In genomic region chr17:7183433-7184090, GRCh38 we compare ENCODE assay signal across 2 cellular contexts.
TF ChIP-seq lines count a peak whose summit lies in the region.

No MANE protein-coding gene starts in this region.

TF ChIP-seq in WTC11, 78 proteins besides CTCF, POLR2A, EP300 and RAD21 (continued from another document):
- TF ChIP-seq, protein P1, sequence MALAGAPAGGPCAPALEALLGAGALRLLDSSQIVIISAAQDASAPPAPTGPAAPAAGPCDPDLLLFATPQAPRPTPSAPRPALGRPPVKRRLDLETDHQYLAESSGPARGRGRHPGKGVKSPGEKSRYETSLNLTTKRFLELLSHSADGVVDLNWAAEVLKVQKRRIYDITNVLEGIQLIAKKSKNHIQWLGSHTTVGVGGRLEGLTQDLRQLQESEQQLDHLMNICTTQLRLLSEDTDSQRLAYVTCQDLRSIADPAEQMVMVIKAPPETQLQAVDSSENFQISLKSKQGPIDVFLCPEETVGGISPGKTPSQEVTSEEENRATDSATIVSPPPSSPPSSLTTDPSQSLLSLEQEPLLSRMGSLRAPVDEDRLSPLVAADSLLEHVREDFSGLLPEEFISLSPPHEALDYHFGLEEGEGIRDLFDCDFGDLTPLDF (CRISPR knock-in tag; IDR thresholded peaks at IDR 0.05) = no peak
- TF ChIP-seq GRHL2 (CRISPR knock-in tag; IDR thresholded peaks at IDR 0.05; ENCODE audit: insufficient replicate concordance, severe bottlenecking) = no peak
- TF ChIP-seq, protein P2, sequence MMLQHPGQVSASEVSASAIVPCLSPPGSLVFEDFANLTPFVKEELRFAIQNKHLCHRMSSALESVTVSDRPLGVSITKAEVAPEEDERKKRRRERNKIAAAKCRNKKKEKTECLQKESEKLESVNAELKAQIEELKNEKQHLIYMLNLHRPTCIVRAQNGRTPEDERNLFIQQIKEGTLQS (CRISPR knock-in tag; conservative IDR thresholded peaks at IDR 0.05) = no peak
TF ChIP-seq in WTC11: peak in this region for 1.

TF ChIP-seq in liver, 16 proteins besides CTCF, POLR2A, EP300 and RAD21:
- TF ChIP-seq ZBTB33 (IDR thresholded peaks at IDR 0.05) (no peak), TAF1 (conservative IDR thresholded peaks at IDR 0.05) (no peak), FOXA1 (IDR thresholded peaks at IDR 0.05) (no peak), NR2F2 (IDR thresholded peaks at IDR 0.05) (no peak), RXRA (IDR thresholded peaks at IDR 0.05) (no peak), YY1 (IDR thresholded peaks at IDR 0.05) (no peak), HNF4G (IDR thresholded peaks at IDR 0.05) (no peak), SP1 (IDR thresholded peaks at IDR 0.05) (no peak), JUND (IDR thresholded peaks at IDR 0.05) (no peak)
- TF ChIP-seq, protein P3, sequence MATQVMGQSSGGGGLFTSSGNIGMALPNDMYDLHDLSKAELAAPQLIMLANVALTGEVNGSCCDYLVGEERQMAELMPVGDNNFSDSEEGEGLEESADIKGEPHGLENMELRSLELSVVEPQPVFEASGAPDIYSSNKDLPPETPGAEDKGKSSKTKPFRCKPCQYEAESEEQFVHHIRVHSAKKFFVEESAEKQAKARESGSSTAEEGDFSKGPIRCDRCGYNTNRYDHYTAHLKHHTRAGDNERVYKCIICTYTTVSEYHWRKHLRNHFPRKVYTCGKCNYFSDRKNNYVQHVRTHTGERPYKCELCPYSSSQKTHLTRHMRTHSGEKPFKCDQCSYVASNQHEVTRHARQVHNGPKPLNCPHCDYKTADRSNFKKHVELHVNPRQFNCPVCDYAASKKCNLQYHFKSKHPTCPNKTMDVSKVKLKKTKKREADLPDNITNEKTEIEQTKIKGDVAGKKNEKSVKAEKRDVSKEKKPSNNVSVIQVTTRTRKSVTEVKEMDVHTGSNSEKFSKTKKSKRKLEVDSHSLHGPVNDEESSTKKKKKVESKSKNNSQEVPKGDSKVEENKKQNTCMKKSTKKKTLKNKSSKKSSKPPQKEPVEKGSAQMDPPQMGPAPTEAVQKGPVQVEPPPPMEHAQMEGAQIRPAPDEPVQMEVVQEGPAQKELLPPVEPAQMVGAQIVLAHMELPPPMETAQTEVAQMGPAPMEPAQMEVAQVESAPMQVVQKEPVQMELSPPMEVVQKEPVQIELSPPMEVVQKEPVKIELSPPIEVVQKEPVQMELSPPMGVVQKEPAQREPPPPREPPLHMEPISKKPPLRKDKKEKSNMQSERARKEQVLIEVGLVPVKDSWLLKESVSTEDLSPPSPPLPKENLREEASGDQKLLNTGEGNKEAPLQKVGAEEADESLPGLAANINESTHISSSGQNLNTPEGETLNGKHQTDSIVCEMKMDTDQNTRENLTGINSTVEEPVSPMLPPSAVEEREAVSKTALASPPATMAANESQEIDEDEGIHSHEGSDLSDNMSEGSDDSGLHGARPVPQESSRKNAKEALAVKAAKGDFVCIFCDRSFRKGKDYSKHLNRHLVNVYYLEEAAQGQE (IDR thresholded peaks at IDR 0.05) = no peak
- TF ChIP-seq, protein P2 (IDR thresholded peaks at IDR 0.05) = no peak
